Comparison of ENCODE assay signal across 11 cellular contexts in the genomic region with DNA sequence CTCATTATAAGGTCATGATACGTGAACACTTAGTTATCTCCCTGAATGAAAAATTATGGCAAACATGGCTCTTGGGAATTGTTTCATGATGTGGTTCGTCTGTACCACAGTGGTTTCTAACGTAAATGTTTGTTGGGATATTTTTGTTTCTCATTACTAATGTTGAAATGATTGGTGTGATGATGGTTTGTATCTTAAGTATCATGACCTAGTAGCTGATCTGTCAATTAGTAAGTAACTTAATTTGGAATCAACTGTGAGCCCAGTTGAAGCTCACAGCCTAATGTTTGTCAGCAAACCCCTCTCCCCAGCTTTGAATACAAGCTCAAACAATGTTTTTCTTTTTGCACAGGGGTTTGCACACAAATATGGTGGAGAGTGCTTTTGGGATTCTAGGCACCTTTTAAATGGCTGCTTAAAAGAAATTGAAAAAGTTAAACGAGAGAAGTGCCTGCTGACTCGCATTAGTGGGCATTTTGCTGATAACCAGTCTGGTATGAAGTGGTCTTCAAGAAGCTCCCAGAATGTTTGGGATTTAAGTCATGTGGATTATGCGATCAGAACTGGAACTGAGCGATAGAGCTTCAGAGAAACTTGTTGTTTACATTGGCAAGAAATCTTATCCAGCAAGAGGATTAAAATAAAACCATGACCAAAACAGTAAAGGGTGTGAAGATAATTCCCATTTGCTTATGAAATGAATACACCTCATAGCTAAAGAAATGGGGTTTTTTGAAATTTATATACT.
DNase-seq lines count a peak whose midpoint lies in the region; ATAC-seq, FAIRE-seq and TF ChIP-seq lines count a peak whose summit lies in the region.
"Had no signal": no experiment of that assay in that cellular context is flagged by ENCODE, and none has a peak within 500 bp of the region (broad histone marks: within the 10 kb centered on the region; RNA-seq: fewer than 3 reads in every experiment).

No MANE protein-coding gene starts in this region.

- WGBS in transverse colon (ENCODE audit: low coverage in 1 of 2), 2 donors = 61 to 72% methylated on average over 6 to 7 of the region's 7 CpGs

- FAIRE-seq in keratinocyte (lab: Jason Lieb, UNC) = no peak

- peak overlapping the region; percentile 68 for H3K27ac ChIP-seq in brain microvascular endothelial cell
- peak overlapping the region; percentile 100 for H3K27ac ChIP-seq in keratinocyte (ENCODE audit: control insufficient read depth, insufficient read depth, low read length)
- H3K27ac ChIP-seq in transverse colon = peak overlapping the region in 3 of 4 donors; percentile 56 to 63 (median 58)

- H3K79me2 ChIP-seq in keratinocyte (ENCODE audit: control insufficient read depth, insufficient read depth, low read length) = no peaks in the 10 kb centered on the region

- H3K4me1 ChIP-seq in keratinocyte (ENCODE audit: control insufficient read depth, extremely low read depth, insufficient read depth, low read length) (peaks cover 21% of the 10 kb centered on the region), transverse colon (peaks cover 0 to 12% (median 6%) of the 10 kb centered on the region in 4 donors)

- no peak for TF ChIP-seq POLR2A in transverse colon (IDR thresholded peaks at IDR 0.05)

- peak overlapping the region; percentile 94 for H3K9ac ChIP-seq in keratinocyte (ENCODE audit: control insufficient read depth, extremely low read depth, insufficient read depth, low read length)

- DNase-seq in DMS53 (lab: John Stamatoyannopoulos, UW) (peak; percentile 40), DMS53 treated with DMSO at 0.1 percent for 48 hours (lab: John Stamatoyannopoulos, UW; ENCODE audit: unreplicated experiment) (no peak), brain microvascular endothelial cell (peak; percentile 68), keratinocyte (ENCODE audit: low read depth, low spot score) (no peak), transverse colon (no peak), Kasumi-1 (lab: John Stamatoyannopoulos, UW) (no peak), NCI-H524 (lab: John Stamatoyannopoulos, UW) (no peak)
- DNase-seq: 8988T, cerebellar nuclear complex, NCI-H2081 treated with DMSO at 0.1 percent for 48 hours had no signal

- no peaks in the 10 kb centered on the region for H4K20me1 ChIP-seq in keratinocyte (ENCODE audit: control insufficient read depth, extremely low read depth, insufficient read depth, low read length)

- TF ChIP-seq CTCF in brain microvascular endothelial cell (IDR thresholded peaks at IDR 0.05; ENCODE audit: low read depth, low read length, missing control alignments) (no peak), keratinocyte (optimal IDR thresholded peaks at IDR 0.05 in 1 of 3, IDR thresholded peaks at IDR 0.05 in 1 of 3, conservative IDR thresholded peaks at IDR 0.05 in 1 of 3; ENCODE audit: extremely low read depth in 1 of 3, insufficient read depth in 2 of 3, low read length in 3 of 3) (no peak), transverse colon (IDR thresholded peaks at IDR 0.05) (no peak)

- TF ChIP-seq EP300 in transverse colon (IDR thresholded peaks at IDR 0.05; ENCODE audit: low read depth) = no peak

- in situ Hi-C loops in brain microvascular endothelial cell (cut with HindIII; ENCODE audit: low pct_ligation_motif_present, low sequenced_read_pairs) = no loop called here
- in situ Hi-C loops in transverse colon (cut with MboI; ENCODE audit: low pct_ligation_motif_present in 1 of 4, low pct_unique_long_range_greater_than_20kb in 1 of 4, low sequenced_read_pairs in 3 of 4) = no loop called here

- H3K36me3 ChIP-seq in brain microvascular endothelial cell (replicated peaks) = no peaks in the 10 kb centered on the region
- H3K36me3 ChIP-seq in keratinocyte (ENCODE audit: control insufficient read depth in 2 of 2, extremely low read depth in 1 of 2, insufficient read depth in 2 of 2, low read length in 2 of 2) = peaks cover 0 to 2% of the 10 kb centered on the region in 2 experiments
- no peaks in the 10 kb centered on the region for H3K36me3 ChIP-seq in transverse colon

- H2AFZ ChIP-seq in keratinocyte (ENCODE audit: control insufficient read depth, low read length) = peak overlapping the region; percentile 57

- no peak for ATAC-seq in HG03045 (IDR thresholded peaks at IDR 0.05; ENCODE audit: unreplicated experiment)

- peak overlapping the region; percentile 99 for H3K4me2 ChIP-seq in keratinocyte (ENCODE audit: control insufficient read depth, extremely low read depth, insufficient read depth, low read depth, low read length)

- H3K27me3 ChIP-seq in brain microvascular endothelial cell (replicated peaks) (no peaks in the 10 kb centered on the region), keratinocyte (ENCODE audit: control insufficient read depth, extremely low read depth, insufficient read depth, low read length) (no peaks in the 10 kb centered on the region), transverse colon (no peaks in the 10 kb centered on the region)

- dilution Hi-C loops in keratinocyte (cut with MboI; ENCODE audit: extremely low pct_ligation_motif_present, low sequenced_read_pairs) = no loop called here

- no peak overlapping the region for H3K4me3 ChIP-seq in brain microvascular endothelial cell (ENCODE audit: low read depth, low read length)
- peak overlapping the region in 2 of 3 experiments; percentile 65 to 66 for H3K4me3 ChIP-seq in keratinocyte (ENCODE audit: control insufficient read depth in 2 of 3, extremely low read depth in 1 of 3, insufficient read depth in 2 of 3, low read depth in 1 of 3, low read length in 3 of 3)
- H3K4me3 ChIP-seq in transverse colon = no peak overlapping the region

- intact Hi-C loops in transverse colon (cut with DNase I; ENCODE audit: low total_unique reads) = no loop called here

- no peaks in the 10 kb centered on the region for H3K9me3 ChIP-seq in keratinocyte (ENCODE audit: control insufficient read depth, low read depth, low read length)
- no peaks in the 10 kb centered on the region for H3K9me3 ChIP-seq in transverse colon

- no peaks in the 10 kb centered on the region for H3K9me1 ChIP-seq in keratinocyte (ENCODE audit: control insufficient read depth, extremely low read depth, insufficient read depth, low read length)

Comparison
In these comparisons a context has a peak if more than half of its experiments do, and no peak if none do; other contexts are left out.
1. DNase-seq: peak in DMS53 (single experiment) and brain microvascular endothelial cell (single experiment); none in DMS53 treated with DMSO at 0.1 percent for 48 hours (single experiment), keratinocyte (single experiment), transverse colon (single experiment), Kasumi-1 (0 of 2) and NCI-H524 (0 of 2).
2. H3K4me3 ChIP-seq: peak in keratinocyte (2 of 3); none in brain microvascular endothelial cell (single experiment) and transverse colon (0 of 4).
3. Peak in every context shown above with its lines, with median percentiles within 50 percentile points of each other: H3K27ac ChIP-seq.